Comparison of ENCODE assay signal across 8 cellular contexts in genomic region chr12:107685360-107686248, GRCh38. TPM values are rescaled to one million over a fixed set of nuclear protein-coding genes. Genes with fewer than 3 reads are reported as not detected.
DNase-seq lines count a peak whose midpoint lies in the region; ATAC-seq, FAIRE-seq and TF ChIP-seq lines count a peak whose summit lies in the region.

TSS of gene PWP1 (plus strand) at chr12:107685799. CDS start at chr12:107685900, 101 bp downstream.

- peaks cover 52% of the 10 kb centered on the region for H3K4me1 ChIP-seq in HepG2 (ENCODE audit: insufficient read depth, low read length)

- TF ChIP-seq CTCF in HepG2 (CRISPR knock-in tag; IDR thresholded peaks at IDR 0.05) = peak; percentile 49

- peak within 1 kb of the TSS; percentile 74 to 98 (median 95) for H3K4me3 ChIP-seq in HepG2 (replicated peaks in 1 of 3; ENCODE audit: insufficient read depth in 1 of 3, low read depth in 2 of 3, low read length in 3 of 3)

- 1% methylated on average over 25 of the region's 51 CpGs for WGBS in HepG2 (ENCODE audit: low lambda C conversion rate)

- DNase-seq in CD1c-positive myeloid dendritic cell (ENCODE audit: extremely low spot score) (peak; percentile 99), NCI-H774 (lab: John Stamatoyannopoulos, UW) (peak; percentile 97), dermis microvascular lymphatic vessel endothelial cell (ENCODE audit: low read depth in 2 of 2) (peak; percentile 93 to 97), HepG2 (ENCODE audit: low spot score) (peak; percentile 94)
- peak; percentile 92 to 94 for DNase-seq in activated CD4-positive, alpha-beta T cell treated with anti-CD3 and anti-CD28 coated beads, Interleukin-2, amount 50 U/mL, for 4 hours
- peak; percentile 92 to 94 for DNase-seq in stimulated activated CD4-positive, alpha-beta T cell treated with anti-CD3 and anti-CD28 coated beads, Interleukin-2, amount 100 ng/mL, for 48 hours

- no peak for FAIRE-seq in HepG2 (lab: Jason Lieb, UNC)

- H4K20me1 ChIP-seq in HepG2 (ENCODE audit: insufficient read depth, low read length) = no peaks in the 10 kb centered on the region

- TF ChIP-seq EP300 in HepG2 (IDR thresholded peaks at IDR 0.05; ENCODE audit: low read depth in 2 of 2, low read length in 2 of 2) (peak in 1 of 2 experiments; percentile 30; a peak in 2 of 4 replicates), HepG2 (CRISPR knock-in tag; IDR thresholded peaks at IDR 0.05; ENCODE audit: borderline replicate concordance) (peak; percentile 42; the same call in 1 of the 2 replicates)

- POLR2A ChIA-PET in HepG2 (lab: Yijun Ruan, JAX) = interaction anchor here (1.0 to 1.5 kb wide), 3 partner anchors 10 to 552 kb away, joined by 3 to 8 read pairs (median 4); no protein-coding TSS in a partner anchor

- TF ChIP-seq POLR2A in HepG2 (IDR thresholded peaks at IDR 0.05; ENCODE audit: insufficient read depth in 1 of 2, low read depth in 2 of 2, low read length in 2 of 2) = peak in 1 of 2 experiments; percentile 93

- ATAC-seq in GM19397 (IDR thresholded peaks at IDR 0.05; ENCODE audit: unreplicated experiment) = peak; percentile 95
- peak; percentile 66 for ATAC-seq in HG03565 (IDR thresholded peaks at IDR 0.05; ENCODE audit: unreplicated experiment)
- ATAC-seq in HepG2 = peak; percentile 78

- CTCF ChIA-PET in HepG2 (lab: Yijun Ruan, JAX; ENCODE audit: low intra/inter-chr PET ratio, low total read pairs) = no interaction called here

- BruUV-seq in HepG2 (replicated peaks; lab: Mats Ljungman, UMichigan) = TSS peak; percentile 71

- peak within 1 kb of the TSS; percentile 95 for H3K9ac ChIP-seq in HepG2 (ENCODE audit: insufficient read depth, low read depth, low read length)

- intact Hi-C loops in HepG2 (cut with micrococcal nuclease; ENCODE audit: unreplicated experiment) = loop anchor here (5.0 kb wide), 1 partner anchor 77 kb away; the partner anchor contains the start of gene PRDM4

- peak within 1 kb of the TSS; percentile 90 for H3K4me2 ChIP-seq in HepG2 (ENCODE audit: low read depth, low read length)

- peak within 1 kb of the TSS; percentile 100 for H3K27ac ChIP-seq in HepG2 (ENCODE audit: extremely low read length, insufficient read depth, low read length)

- H3K79me2 ChIP-seq in HepG2 (ENCODE audit: insufficient read depth, low read length) = peaks cover 28% of the 10 kb centered on the region

- no peaks in the 10 kb centered on the region for H3K9me3 ChIP-seq in HepG2 (ENCODE audit: low read length)

- peak within 1 kb of the TSS; percentile 32 for H2AFZ ChIP-seq in HepG2 (ENCODE audit: low read length)

- in situ Hi-C loops in HepG2 (cut with HindIII; ENCODE audit: extremely low pct_ligation_motif_present, low pct_unique_long_range_greater_than_20kb) = no loop called here

- peaks cover 4 to 23% of the 10 kb centered on the region in 2 experiments for H3K36me3 ChIP-seq in HepG2 (replicated peaks in 1 of 2; ENCODE audit: control insufficient read depth in 1 of 2, insufficient read depth in 2 of 2, low read length in 2 of 2)

- no peaks in the 10 kb centered on the region; a peak in 3 of 5 replicates for H3K27me3 ChIP-seq in HepG2 (ENCODE audit: control insufficient read depth in 1 of 2, insufficient read depth in 2 of 2, low read length in 2 of 2)

- TF ChIP-seq RAD21 in HepG2 (CRISPR knock-in tag; IDR thresholded peaks at IDR 0.05) = 0 out of 2 replicates have a peak, but pooled peaks have one; percentile 12

TF ChIP-seq in HepG2, 621 proteins besides CTCF, POLR2A, EP300 and RAD21 (continues in another document):
- peak; percentile 77 for TF ChIP-seq ZNF292 (CRISPR knock-in tag; IDR thresholded peaks at IDR 0.05; ENCODE audit: borderline replicate concordance, low read depth)
- no peak for TF ChIP-seq ZMYM2 (CRISPR knock-in tag; IDR thresholded peaks at IDR 0.05)
- no peak for TF ChIP-seq PPARG (CRISPR knock-in tag; conservative IDR thresholded peaks at IDR 0.05)
- no peak for TF ChIP-seq MLXIP (CRISPR knock-in tag; IDR thresholded peaks at IDR 0.05; ENCODE audit: borderline replicate concordance)
- TF ChIP-seq STAG1 (CRISPR knock-in tag; IDR thresholded peaks at IDR 0.05) = no peak
- TF ChIP-seq CBX1 (IDR thresholded peaks at IDR 0.05; ENCODE audit: low read depth) = no peak
- TF ChIP-seq SP1 (IDR thresholded peaks at IDR 0.05) = no peak
- TF ChIP-seq SP1 (CRISPR knock-in tag; IDR thresholded peaks at IDR 0.05) = peak; percentile 72
- TF ChIP-seq ETV6 (CRISPR knock-in tag; conservative IDR thresholded peaks at IDR 0.05) = peak; percentile 59; the same call in 1 of the 2 replicates
- TF ChIP-seq ZFAT (CRISPR knock-in tag; conservative IDR thresholded peaks at IDR 0.05) = 0 out of 2 replicates have a peak, but pooled peaks have one; percentile 39
- TF ChIP-seq ZNF564 (CRISPR knock-in tag; IDR thresholded peaks at IDR 0.05) = no peak
- TF ChIP-seq EED (CRISPR knock-in tag; IDR thresholded peaks at IDR 0.05) = no peak
- no peak for TF ChIP-seq MBD4 (IDR thresholded peaks at IDR 0.05; ENCODE audit: borderline replicate concordance, low read length)
- TF ChIP-seq ZNF225 (CRISPR knock-in tag; IDR thresholded peaks at IDR 0.05) = 0 out of 2 replicates have a peak, but pooled peaks have one; percentile 72
- TF ChIP-seq ZNF549 (CRISPR knock-in tag; IDR thresholded peaks at IDR 0.05) = no peak
- TF ChIP-seq SOX13 (IDR thresholded peaks at IDR 0.05) = no peak
- peak in 1 of 2 experiments; percentile 44; a peak in 1 of 4 replicates for TF ChIP-seq SOX13 (CRISPR knock-in tag; conservative IDR thresholded peaks at IDR 0.05 in 1 of 2, IDR thresholded peaks at IDR 0.05 in 1 of 2)
- peak; percentile 77; the same call in 1 of the 2 replicates for TF ChIP-seq CSRNP1 (CRISPR knock-in tag; IDR thresholded peaks at IDR 0.05)
- no peak for TF ChIP-seq TBP (CRISPR knock-in tag; IDR thresholded peaks at IDR 0.05)

RNA-seq across cellular contexts. Expression of gene PWP1, which starts in this region (rescaled TPM):
- total RNA-seq in dermis microvascular lymphatic vessel endothelial cell = 54.4 and 56.7 TPM in 2 replicates
- total RNA-seq in HepG2 (2016; rRNA removed; fragmentation: Illumina TruSeq; extraction: Trizol) = 70.2 and 123 TPM in 2 replicates
- total RNA-seq in HepG2 (2016; cell fraction: cytosol; rRNA removed; fragmentation: Illumina TruSeq; extraction: Trizol; ENCODE audit: low read depth) = 8.8 and 9.3 TPM in 2 replicates
- 72.3 and 120 TPM in 2 replicates for total RNA-seq in HepG2 (2016; cell fraction: insoluble cytoplasmic fraction; rRNA removed; fragmentation: Illumina TruSeq; extraction: Trizol)
- total RNA-seq in HepG2 (2016; cell fraction: membrane; rRNA removed; fragmentation: Illumina TruSeq; extraction: Trizol) = 19.5 and 24.8 TPM in 2 replicates
- 30.4 and 38.7 TPM in 2 replicates for total RNA-seq in HepG2 (2016; cell fraction: nucleus; rRNA removed; fragmentation: Illumina TruSeq; extraction: Trizol)
- 41.5 and 65.9 TPM in 2 replicates for polyA plus RNA-seq in HepG2 (2011; rRNA removed)
- 91.4 and 116 TPM in 2 replicates for polyA plus RNA-seq in HepG2 (2011; cell fraction: cytosol; rRNA removed)
- polyA plus RNA-seq in HepG2 (2011; cell fraction: nucleus; rRNA removed) = 69.5 and 74.4 TPM in 2 replicates
- 41.8 and 49.2 TPM in 2 replicates for polyA plus RNA-seq in HepG2 (2012)
- 5.8 and 6.8 TPM in 2 replicates for polyA plus RNA-seq in HepG2 (2016; cell fraction: cytosol; fragmentation: Illumina TruSeq; extraction: Trizol; ENCODE audit: low read depth)
- 109 and 113 TPM in 2 replicates for polyA plus RNA-seq in HepG2 (2016; cell fraction: insoluble cytoplasmic fraction; fragmentation: Illumina TruSeq; extraction: Trizol; ENCODE audit: low read depth)
- polyA plus RNA-seq in HepG2 (2016; cell fraction: membrane; fragmentation: Illumina TruSeq; extraction: Trizol; ENCODE audit: low read depth) = 13.3 and 14.4 TPM in 2 replicates
- 50.1 and 55.0 TPM in 2 replicates for polyA plus RNA-seq in HepG2 (2016; cell fraction: nucleus; fragmentation: Illumina TruSeq; extraction: Trizol; ENCODE audit: insufficient read depth, low read depth)
- polyA minus RNA-seq in HepG2 (2011; rRNA and poly(A)+ RNA removed; ENCODE audit: low replicate concordance) = 25.9 and 26.0 TPM in 2 replicates
- 25.7 and 29.7 TPM in 2 replicates for polyA minus RNA-seq in HepG2 (2011; cell fraction: cytosol; rRNA and poly(A)+ RNA removed)
- 43.4 and 44.1 TPM in 2 replicates for polyA minus RNA-seq in HepG2 (2011; cell fraction: nucleus; rRNA and poly(A)+ RNA removed)

Comparison
In these comparisons a context has a peak if more than half of its experiments do, and no peak if none do; other contexts are left out.
1. Peak in every context shown above with its lines: DNase-seq, ATAC-seq, H3K4me3 ChIP-seq and H3K27ac ChIP-seq.